In genomic region chr3:78337801-78338211, GRCh38 we compare ENCODE assay signal across 18 cellular contexts.
DNase-seq lines count a peak whose midpoint lies in the region; TF ChIP-seq lines count a peak whose summit lies in the region.
"Had no signal": no experiment of that assay in that cellular context is flagged by ENCODE, and none has a peak within 500 bp of the region (broad histone marks: within the 10 kb centered on the region; RNA-seq: fewer than 3 reads in every experiment).

No MANE protein-coding gene starts in this region.

- H3K4me3 ChIP-seq in SK-N-MC (peak overlapping the region; percentile 42; the same call in 1 of the 2 replicates), iPS-20b (ENCODE audit: low read length) (no peak overlapping the region), coronary artery (no peak overlapping the region)
- H3K4me3 ChIP-seq: K562, ovary had no signal

- no peaks in the 10 kb centered on the region for H3K36me3 ChIP-seq in SK-N-MC (ENCODE audit: insufficient read depth, low read length)
- no peaks in the 10 kb centered on the region for H3K36me3 ChIP-seq in iPS-20b (ENCODE audit: insufficient read depth, low read depth, low read length)
- H3K36me3 ChIP-seq: ovary had no signal

- H3K27me3 ChIP-seq in iPS-20b (ENCODE audit: insufficient read depth, low read length): no peaks in the 10 kb centered on the region
- H3K27me3 ChIP-seq: foreskin keratinocyte, ovary had no signal

- no peaks in the 10 kb centered on the region for H3K9me3 ChIP-seq in SK-N-MC (ENCODE audit: low read depth, low read length)
- no peaks in the 10 kb centered on the region for H3K9me3 ChIP-seq in iPS-20b (ENCODE audit: insufficient read depth, low read depth, low read length)
- H3K9me3 ChIP-seq: ovary had no signal

- peak; percentile 10 for DNase-seq in EL
- peak; percentile 34 for DNase-seq in SK-N-MC (ENCODE audit: low read depth, low spot score)
- peak; percentile 27 for DNase-seq in stromal cell of bone marrow (ENCODE audit: low read depth)
- no peak for DNase-seq in stimulated activated CD4-positive, alpha-beta T cell treated with anti-CD3 and anti-CD28 coated beads, Interleukin-4, amount 100 ng/mL, for 4 hours
- no peak for DNase-seq in coronary artery (ENCODE audit: low spot score)
- DNase-seq in HT-29 (ENCODE audit: low spot score): no peak
- DNase-seq: activated CD4-positive, alpha-beta T cell treated with anti-CD3 and anti-CD28 coated beads, Interleukin-2, amount 10 ng/mL, durations not matched to agents 24 days and 14 days; Calu3; hippocampal formation; islet precursor cell; mammary epithelial cell; NCI-H2171 treated with DMSO at 0.1 percent for 48 hours; ovary; Right ventricle myocardium superior; T-cell had no signal

- H3K9ac ChIP-seq in SK-N-MC (ENCODE audit: insufficient read length): no peak overlapping the region
- H3K9ac ChIP-seq in iPS-20b (ENCODE audit: low read depth, low read length): no peak overlapping the region

- H3K27ac ChIP-seq in SK-N-MC: peak overlapping the region; percentile 71
- H3K27ac ChIP-seq in iPS-20b (ENCODE audit: low read length): peak overlapping the region; percentile 62
- no peak overlapping the region for H3K27ac ChIP-seq in coronary artery
- H3K27ac ChIP-seq: foreskin keratinocyte, ovary had no signal

- no peak for TF ChIP-seq CTCF in coronary artery (IDR thresholded peaks at IDR 0.05)

- H3K4me1 ChIP-seq in iPS-20b (ENCODE audit: insufficient read depth, low read length): peaks cover 20% of the 10 kb centered on the region
- H3K4me1 ChIP-seq: foreskin keratinocyte had no signal

Comparison
In these comparisons a context has a peak if more than half of its experiments do, and no peak if none do; other contexts are left out.
1. DNase-seq: peak in EL (single experiment), SK-N-MC (single experiment) and stromal cell of bone marrow (single experiment); none in stimulated activated CD4-positive, alpha-beta T cell treated with anti-CD3 and anti-CD28 coated beads, Interleukin-4, amount 100 ng/mL, for 4 hours (0 of 2), coronary artery (single experiment) and HT-29 (single experiment).
2. H3K27ac ChIP-seq: peak in SK-N-MC (single experiment) and iPS-20b (single experiment); none in coronary artery (0 of 2).